16 cellular contexts compared by ENCODE assay signal in genomic region chr7:2384354-2385243, GRCh38. TPM values are rescaled to one million over a fixed set of nuclear protein-coding genes. Genes with fewer than 3 reads are reported as not detected.
DNase-seq lines count a peak whose midpoint lies in the region; ATAC-seq, FAIRE-seq and TF ChIP-seq lines count a peak whose summit lies in the region.
"Had no signal": no experiment of that assay in that cellular context is flagged by ENCODE, and none has a peak within 500 bp of the region (broad histone marks: within the 10 kb centered on the region; RNA-seq: fewer than 3 reads in every experiment).

No MANE protein-coding gene starts in this region.

- POLR2A ChIA-PET in activated CD4-positive, alpha-beta memory T cell treated with anti-CD3 and anti-CD28 coated beads for 36 hours (lab: Charles Lee) = no interaction called here
- POLR2A ChIA-PET in activated CD4-positive, alpha-beta memory T cell treated with anti-CD3 and anti-CD28 coated beads, Interleukin-2, amount 10 ng/mL, durations not matched to agents 7 days and 5 days (lab: Charles Lee) = interaction anchor here (0.6 kb wide), 1 partner anchor 16 kb away, joined by 3 read pairs; no protein-coding TSS in a partner anchor
- POLR2A ChIA-PET in H1 (lab: Charles Lee; ENCODE audit: partially characterized antibody) = interaction anchor here (0.8 to 2.9 kb wide), 11 partner anchors 8 to 51 kb away, joined by 3 to 14 read pairs (median 3); partner anchors contain the start of gene EIF3B
- POLR2A ChIA-PET in MCF 10A (lab: Yijun Ruan, JAX) = no interaction called here

- TF ChIP-seq CTCF in OCI-LY1 (IDR thresholded peaks at IDR 0.05; ENCODE audit: low read length) (peak; percentile 19; the same call in 1 of the 2 replicates), H1 (IDR thresholded peaks at IDR 0.05; ENCODE audit: control extremely low read depth in 1 of 3, insufficient read depth in 1 of 3, low read depth in 1 of 3, low read length in 3 of 3) (peak in 2 of 3 experiments; percentile 33; a peak in 2 of 4 replicates), MCF 10A (IDR thresholded peaks at IDR 0.05; ENCODE audit: unreplicated experiment) (no peak), type B pancreatic cell (conservative IDR thresholded peaks at IDR 0.05) (no peak)

- WGBS in H1 (ENCODE audit: extremely low coverage in 1 of 2, insufficient coverage in 1 of 2, insufficient read length in 1 of 2, insufficient replicate concordance in 2 of 2, low coverage in 1 of 2, low lambda C conversion rate in 2 of 2, missing lambda C conversion rate in 1 of 2), 2 experiments = 91% methylated on average over 17 of the region's 19 CpGs; no CpG with 5 or more reads in 1 of the 2 experiments

- H3K23me2 ChIP-seq in H1 (ENCODE audit: low read depth, low read length) = no peaks in the 10 kb centered on the region

- peak; percentile 34 for ATAC-seq in stimulated activated effector memory CD8-positive, alpha-beta T cell treated with anti-CD3 and anti-CD28 coated beads, Interleukin-12 subunit alpha, Interleukin-12 subunit beta, amount 100 ng/mL, for 72 hours

- no peak for TF ChIP-seq POLR2A in H1 (IDR thresholded peaks at IDR 0.05; ENCODE audit: control extremely low read depth in 1 of 2, low read depth in 2 of 2, low read length in 2 of 2)

- H2BK20ac ChIP-seq in H1 (ENCODE audit: low read length) = no peak overlapping the region

- no peaks in the 10 kb centered on the region for H3K9me3 Mint-ChIP-seq in activated CD4-positive, alpha-beta memory T cell treated with anti-CD3 and anti-CD28 coated beads for 36 hours
- H3K9me3 Mint-ChIP-seq in activated CD4-positive, alpha-beta memory T cell treated with anti-CD3 and anti-CD28 coated beads, Interleukin-2, amount 10 ng/mL, durations not matched to agents 7 days and 5 days = no peaks in the 10 kb centered on the region
- H3K9me3 Mint-ChIP-seq in stimulated activated effector memory CD8-positive, alpha-beta T cell treated with anti-CD3 and anti-CD28 coated beads, Interleukin-12 subunit alpha, Interleukin-12 subunit beta, amount 100 ng/mL, for 72 hours = no peaks in the 10 kb centered on the region
- H3K9me3 Mint-ChIP-seq in MCF 10A (ENCODE audit: unreplicated experiment) (no peaks in the 10 kb centered on the region), type B pancreatic cell (no peaks in the 10 kb centered on the region)

- no peak overlapping the region for H2BK5ac ChIP-seq in H1 (ENCODE audit: low read depth, low read length)

- no peak overlapping the region for H3K18ac ChIP-seq in H1 (ENCODE audit: extremely low read depth, low read length)

- H3K9me3 ChIP-seq in OCI-LY1 (ENCODE audit: low read length) (no peaks in the 10 kb centered on the region), H1 (ENCODE audit: insufficient read depth in 2 of 2, low read depth in 1 of 2, low read length in 1 of 2) (no peaks in the 10 kb centered on the region)
- H3K9me3 ChIP-seq: spleen had no signal

- H2AFZ ChIP-seq in OCI-LY1 (ENCODE audit: low read length) (no peak overlapping the region), H1 (ENCODE audit: low read length) (no peak overlapping the region)
- H2AFZ ChIP-seq: GM23248 had no signal

- no TSS peak for BruUV-seq in MCF 10A (replicated peaks; lab: Mats Ljungman, UMichigan)

- H3K4me1 Mint-ChIP-seq in activated CD4-positive, alpha-beta memory T cell treated with anti-CD3 and anti-CD28 coated beads for 36 hours (ENCODE audit: low read depth) = no peaks in the 10 kb centered on the region
- no peaks in the 10 kb centered on the region for H3K4me1 Mint-ChIP-seq in activated CD4-positive, alpha-beta memory T cell treated with anti-CD3 and anti-CD28 coated beads, Interleukin-2, amount 10 ng/mL, durations not matched to agents 7 days and 5 days
- peaks cover 13% of the 10 kb centered on the region for H3K4me1 Mint-ChIP-seq in stimulated activated effector memory CD8-positive, alpha-beta T cell treated with anti-CD3 and anti-CD28 coated beads, Interleukin-12 subunit alpha, Interleukin-12 subunit beta, amount 100 ng/mL, for 72 hours
- H3K4me1 Mint-ChIP-seq in MCF 10A (ENCODE audit: insufficient read depth, unreplicated experiment) = no peaks in the 10 kb centered on the region
- H3K4me1 Mint-ChIP-seq in type B pancreatic cell (ENCODE audit: unreplicated experiment) = peaks cover 3% of the 10 kb centered on the region

- H3K27me3 Mint-ChIP-seq in activated CD4-positive, alpha-beta memory T cell treated with anti-CD3 and anti-CD28 coated beads for 36 hours = no peaks in the 10 kb centered on the region
- H3K27me3 Mint-ChIP-seq in activated CD4-positive, alpha-beta memory T cell treated with anti-CD3 and anti-CD28 coated beads, Interleukin-2, amount 10 ng/mL, durations not matched to agents 7 days and 5 days = no peaks in the 10 kb centered on the region
- H3K27me3 Mint-ChIP-seq in MCF 10A (ENCODE audit: insufficient read depth, unreplicated experiment) (no peaks in the 10 kb centered on the region), type B pancreatic cell (no peaks in the 10 kb centered on the region)

- DNase-seq in activated CD4-positive, alpha-beta memory T cell treated with anti-CD3 and anti-CD28 coated beads for 36 hours = peak; percentile 19
- no peak for DNase-seq in activated CD4-positive, alpha-beta memory T cell treated with anti-CD3 and anti-CD28 coated beads, Interleukin-2, amount 10 ng/mL, durations not matched to agents 7 days and 5 days
- no peak for DNase-seq in H1 (ENCODE audit: low read depth in 1 of 2, low spot score in 2 of 2)
- DNase-seq in stimulated activated effector memory CD8-positive, alpha-beta T cell treated with anti-CD3 and anti-CD28 coated beads, Interleukin-12 subunit alpha, Interleukin-12 subunit beta, amount 100 ng/mL, for 72 hours (ENCODE audit: low spot score in 2 of 2) = no peak
- no peak for DNase-seq in NCI-H2081 (lab: John Stamatoyannopoulos, UW)
- no peak for DNase-seq in MCF 10A (ENCODE audit: unreplicated experiment)
- no peak for DNase-seq in type B pancreatic cell (ENCODE audit: extremely low spot score, unreplicated experiment)
- DNase-seq: activated naive CD4-positive, alpha-beta T cell treated with anti-CD3 and anti-CD28 coated beads, Interleukin-2, amount 50 U/mL, for 16 hours; cerebellar nuclear complex; DMS153; GM23248; NCI-H1092 treated with DMSO at 0.1 percent for 48 hours; NCI-H446 treated with DMSO at 0.1 percent for 48 hours; spleen; T-helper 9 cell had no signal

- H3K36me3 ChIP-seq in OCI-LY1 (ENCODE audit: insufficient read depth, low read length) (peaks cover 36% of the 10 kb centered on the region), H1 (ENCODE audit: control insufficient read depth in 2 of 4, insufficient read depth in 4 of 4, low read length in 3 of 4) (peaks cover 10 to 21% (median 16%) of the 10 kb centered on the region in 4 experiments; a peak in 7 of 8 replicates)

- H3K4me3 ChIP-seq in OCI-LY1 (ENCODE audit: low read depth, low read length, poor library complexity, severe bottlenecking) = no peak overlapping the region
- H3K4me3 ChIP-seq in H1 (ENCODE audit: extremely low read depth in 1 of 4, insufficient read depth in 2 of 4, low read depth in 3 of 4, low read length in 4 of 4) = no peak overlapping the region
- H3K4me3 ChIP-seq: GM23248, spleen had no signal

- H3K27ac ChIP-seq in OCI-LY1 (ENCODE audit: low read depth, low read length, poor library complexity, severe bottlenecking) (no peak overlapping the region), H1 (ENCODE audit: low read depth, low read length) (no peak overlapping the region)
- H3K27ac ChIP-seq: GM23248, spleen had no signal

- no peak overlapping the region for H2BK120ac ChIP-seq in H1 (replicated peaks; ENCODE audit: low read depth, low read length)

- H3K27me3 ChIP-seq in OCI-LY1 (ENCODE audit: insufficient read depth, low read length) (no peaks in the 10 kb centered on the region), H1 (replicated peaks in 1 of 4; ENCODE audit: control insufficient read depth in 3 of 4, extremely low read depth in 1 of 4, insufficient read depth in 3 of 4, low read length in 3 of 4) (no peaks in the 10 kb centered on the region)
- H3K27me3 ChIP-seq: spleen had no signal

- CTCF ChIA-PET in activated CD4-positive, alpha-beta memory T cell treated with anti-CD3 and anti-CD28 coated beads for 36 hours (lab: Charles Lee) = interaction anchor here (1.1 to 2.4 kb wide), 3 partner anchors 47 to 127 kb away, joined by 3 to 13 read pairs (median 7); no protein-coding TSS in a partner anchor
- CTCF ChIA-PET in activated CD4-positive, alpha-beta memory T cell treated with anti-CD3 and anti-CD28 coated beads, Interleukin-2, amount 10 ng/mL, durations not matched to agents 7 days and 5 days (lab: Charles Lee) = interaction anchor here (0.9 to 1.3 kb wide), 2 partner anchors 84 to 86 kb away, joined by 3 to 10 read pairs; no protein-coding TSS in a partner anchor
- CTCF ChIA-PET in H1 (lab: Charles Lee; ENCODE audit: partially characterized antibody) = interaction anchor here (0.6 to 4.6 kb wide), 15 partner anchors 9 to 173 kb away, joined by 3 to 34 read pairs (median 5); partner anchors contain the start of gene CHST12
- CTCF ChIA-PET in MCF 10A (lab: Yijun Ruan, JAX) = interaction anchor here (0.7 kb wide), 2 partner anchors 13 to 84 kb away, joined by 3 read pairs; no protein-coding TSS in a partner anchor

- no peak overlapping the region for H3K4ac ChIP-seq in H1 (replicated peaks; ENCODE audit: insufficient read length, low read depth, low read length)

- TF ChIP-seq RAD21 in H1 (IDR thresholded peaks at IDR 0.05 in 1 of 2, conservative IDR thresholded peaks at IDR 0.05 in 1 of 2; ENCODE audit: low read depth in 2 of 2, low read length in 2 of 2) = peak; percentile 46 to 64

- no peak overlapping the region for H4K8ac ChIP-seq in H1 (ENCODE audit: extremely low read depth, insufficient read depth, low read length)

- H2BK15ac ChIP-seq in H1 (ENCODE audit: low read length) = no peak overlapping the region

- H3K4me1 ChIP-seq in OCI-LY1 (ENCODE audit: insufficient read depth, low read length, severe bottlenecking) (no peaks in the 10 kb centered on the region), H1 (replicated peaks in 1 of 4; ENCODE audit: control insufficient read depth in 3 of 4, insufficient read depth in 4 of 4, low read length in 3 of 4) (peaks cover 0 to 5% (median 0%) of the 10 kb centered on the region in 4 experiments; a peak in 1 of 7 replicates)

- H4K91ac ChIP-seq in H1 (replicated peaks; ENCODE audit: insufficient read length, low read length) = no peak overlapping the region

- no peak overlapping the region for H2AK5ac ChIP-seq in H1 (ENCODE audit: low read depth, low read length)

- no peak for TF ChIP-seq EP300 in H1 (IDR thresholded peaks at IDR 0.05; ENCODE audit: borderline replicate concordance in 1 of 2, low read depth in 2 of 2, low read length in 2 of 2)

- no peak for FAIRE-seq in H1 (lab: Jason Lieb, UNC)

- intact Hi-C loops in activated CD4-positive, alpha-beta memory T cell treated with anti-CD3 and anti-CD28 coated beads for 36 hours (cut with micrococcal nuclease) = loop anchor here (2.0 kb wide), 1 partner anchor 46 kb away; no protein-coding TSS in a partner anchor
- intact Hi-C loops in MCF 10A (cut with micrococcal nuclease) = no loop called here

- H4K20me1 ChIP-seq in OCI-LY1 (ENCODE audit: insufficient read depth, low read length) = no peaks in the 10 kb centered on the region
- H4K20me1 ChIP-seq in H1 (replicated peaks in 1 of 2; ENCODE audit: control insufficient read depth in 1 of 2, insufficient read depth in 2 of 2, low read length in 2 of 2) = peaks cover 11 to 18% of the 10 kb centered on the region in 2 experiments

- H3K9ac ChIP-seq in OCI-LY1 (ENCODE audit: low read length) (no peak overlapping the region), H1 (replicated peaks in 1 of 4; ENCODE audit: extremely low read depth in 1 of 4, low read depth in 3 of 4, low read length in 3 of 4) (no peak overlapping the region)
- H3K9ac ChIP-seq: GM23248 had no signal

- no peak overlapping the region for H3K56ac ChIP-seq in H1 (replicated peaks; ENCODE audit: insufficient read length, low read depth, low read length)

- no peaks in the 10 kb centered on the region for H3F3A ChIP-seq in OCI-LY1 (ENCODE audit: insufficient read depth, low read length)

- H3K79me1 ChIP-seq in H1 (ENCODE audit: low read depth, low read length) = peaks cover 4% of the 10 kb centered on the region

- H2BK12ac ChIP-seq in H1 (ENCODE audit: low read depth, low read length) = no peak overlapping the region

- no peak overlapping the region for H3K27ac Mint-ChIP-seq in activated CD4-positive, alpha-beta memory T cell treated with anti-CD3 and anti-CD28 coated beads for 36 hours
- H3K27ac Mint-ChIP-seq in activated CD4-positive, alpha-beta memory T cell treated with anti-CD3 and anti-CD28 coated beads, Interleukin-2, amount 10 ng/mL, durations not matched to agents 7 days and 5 days = no peak overlapping the region
- peak overlapping the region; percentile 52 for H3K27ac Mint-ChIP-seq in stimulated activated effector memory CD8-positive, alpha-beta T cell treated with anti-CD3 and anti-CD28 coated beads, Interleukin-12 subunit alpha, Interleukin-12 subunit beta, amount 100 ng/mL, for 72 hours
- H3K27ac Mint-ChIP-seq in MCF 10A (ENCODE audit: low read depth, unreplicated experiment) = no peak overlapping the region
- no peak overlapping the region for H3K27ac Mint-ChIP-seq in type B pancreatic cell

- peaks cover 21% of the 10 kb centered on the region for H3K36me3 Mint-ChIP-seq in activated CD4-positive, alpha-beta memory T cell treated with anti-CD3 and anti-CD28 coated beads for 36 hours
- H3K36me3 Mint-ChIP-seq in activated CD4-positive, alpha-beta memory T cell treated with anti-CD3 and anti-CD28 coated beads, Interleukin-2, amount 10 ng/mL, durations not matched to agents 7 days and 5 days (ENCODE audit: low read depth) = peaks cover 20% of the 10 kb centered on the region
- H3K36me3 Mint-ChIP-seq in stimulated activated effector memory CD8-positive, alpha-beta T cell treated with anti-CD3 and anti-CD28 coated beads, Interleukin-12 subunit alpha, Interleukin-12 subunit beta, amount 100 ng/mL, for 72 hours = peaks cover 39% of the 10 kb centered on the region
- H3K36me3 Mint-ChIP-seq in MCF 10A (ENCODE audit: insufficient read depth, unreplicated experiment) (peaks cover 58% of the 10 kb centered on the region), type B pancreatic cell (peaks cover 7% of the 10 kb centered on the region)

- no peak overlapping the region for H3K4me3 Mint-ChIP-seq in activated CD4-positive, alpha-beta memory T cell treated with anti-CD3 and anti-CD28 coated beads for 36 hours
- no peak overlapping the region for H3K4me3 Mint-ChIP-seq in activated CD4-positive, alpha-beta memory T cell treated with anti-CD3 and anti-CD28 coated beads, Interleukin-2, amount 10 ng/mL, durations not matched to agents 7 days and 5 days
- H3K4me3 Mint-ChIP-seq in stimulated activated effector memory CD8-positive, alpha-beta T cell treated with anti-CD3 and anti-CD28 coated beads, Interleukin-12 subunit alpha, Interleukin-12 subunit beta, amount 100 ng/mL, for 72 hours = no peak overlapping the region
- no peak overlapping the region for H3K4me3 Mint-ChIP-seq in MCF 10A (ENCODE audit: unreplicated experiment)
- no peak overlapping the region for H3K4me3 Mint-ChIP-seq in type B pancreatic cell

- no peak overlapping the region for H4K5ac ChIP-seq in H1 (ENCODE audit: insufficient read length, low read depth, low read length)

- no peak overlapping the region for H3K23ac ChIP-seq in H1 (ENCODE audit: insufficient read length)

- H3K4me2 ChIP-seq in OCI-LY1 (ENCODE audit: low read length) = no peak overlapping the region
- no peak overlapping the region for H3K4me2 ChIP-seq in H1 (ENCODE audit: insufficient read depth in 1 of 2, low read depth in 2 of 2, low read length in 2 of 2)

- no peaks in the 10 kb centered on the region for H3K9me2 ChIP-seq in OCI-LY1 (ENCODE audit: low read depth, low read length)

- H3K14ac ChIP-seq in H1 (ENCODE audit: insufficient read length) = no peak overlapping the region

- H3K79me2 ChIP-seq in OCI-LY1 (ENCODE audit: insufficient read depth, low read length) (no peaks in the 10 kb centered on the region), H1 (ENCODE audit: control insufficient read depth in 1 of 2, insufficient read depth in 2 of 2, low read length in 2 of 2) (peaks cover 0 to under 1% of the 10 kb centered on the region in 2 experiments; a peak in 1 of 4 replicates)

RNA-seq across cellular contexts. Expression of gene CHST12, which starts 18.8 kb away (rescaled TPM):
- 1 to 10 TPM; 3.7 to 3.9 TPM for total RNA-seq in activated CD4-positive, alpha-beta memory T cell treated with anti-CD3 and anti-CD28 coated beads for 36 hours
- total RNA-seq in activated CD4-positive, alpha-beta memory T cell treated with anti-CD3 and anti-CD28 coated beads, Interleukin-2, amount 10 ng/mL, durations not matched to agents 7 days and 5 days = 10 to 100 TPM; 64.6 to 65.1 TPM
- total RNA-seq in H1 (2021; fragmentation: NEBNext Ultra II Directional; extraction: Animal tissue kit (Norgen Biotek cat#: 25700)) = 13.4 and 18.2 TPM in 2 replicates
- 24.1 and 28.0 TPM in 2 replicates for polyA plus RNA-seq in H1 (2011; rRNA removed)
- polyA plus RNA-seq in H1 (2011; cell fraction: cytosol; rRNA removed) = 13.3 TPM
- polyA plus RNA-seq in H1 (2011; cell fraction: nucleus; rRNA removed) = 14.9 TPM
- polyA plus RNA-seq in H1 (2012, experiment 1 of 2) = 9.4 to 12.3 TPM (median 11.3 TPM) in 4 replicates
- polyA plus RNA-seq in H1 (2012, experiment 2 of 2) = 9.6 TPM
- 20.2 TPM for polyA plus RNA-seq in H1 (2013, experiment 1 of 2)
- 21.4 TPM for polyA plus RNA-seq in H1 (2013, experiment 2 of 2)
- 5.8 and 7.4 TPM in 2 replicates for polyA minus RNA-seq in H1 (2011; rRNA and poly(A)+ RNA removed)
- polyA minus RNA-seq in H1 (2011; cell fraction: cytosol; rRNA and poly(A)+ RNA removed) = 16.1 TPM
- 8.9 TPM for polyA minus RNA-seq in H1 (2011; cell fraction: nucleus; rRNA and poly(A)+ RNA removed)
- total RNA-seq in MCF 10A (2022) = 9.8 and 9.9 TPM in 2 replicates
- total RNA-seq in type B pancreatic cell (ENCODE audit: low replicate concordance) = 17.6 and 22.4 TPM in 2 replicates

RNA-seq across cellular contexts. Expression of gene EIF3B, which starts 30.0 kb away (rescaled TPM):
- 100 to 1,000 TPM; 179 to 182 TPM for total RNA-seq in activated CD4-positive, alpha-beta memory T cell treated with anti-CD3 and anti-CD28 coated beads for 36 hours
- total RNA-seq in activated CD4-positive, alpha-beta memory T cell treated with anti-CD3 and anti-CD28 coated beads, Interleukin-2, amount 10 ng/mL, durations not matched to agents 7 days and 5 days = 100 to 1,000 TPM; 135 to 138 TPM
- 306 and 316 TPM in 2 replicates for total RNA-seq in H1 (2021; fragmentation: NEBNext Ultra II Directional; extraction: Animal tissue kit (Norgen Biotek cat#: 25700))
- 167 and 211 TPM in 2 replicates for polyA plus RNA-seq in H1 (2011; rRNA removed)
- polyA plus RNA-seq in H1 (2011; cell fraction: cytosol; rRNA removed) = 181 TPM
- polyA plus RNA-seq in H1 (2011; cell fraction: nucleus; rRNA removed) = 316 TPM
- polyA plus RNA-seq in H1 (2012, experiment 1 of 2) = 268 to 336 TPM (median 277 TPM) in 4 replicates
- polyA plus RNA-seq in H1 (2012, experiment 2 of 2) = 155 TPM
- polyA plus RNA-seq in H1 (2013, experiment 1 of 2) = 177 TPM
- polyA plus RNA-seq in H1 (2013, experiment 2 of 2) = 161 TPM
- 182 and 192 TPM in 2 replicates for polyA minus RNA-seq in H1 (2011; rRNA and poly(A)+ RNA removed)
- 142 TPM for polyA minus RNA-seq in H1 (2011; cell fraction: cytosol; rRNA and poly(A)+ RNA removed)
- 129 TPM for polyA minus RNA-seq in H1 (2011; cell fraction: nucleus; rRNA and poly(A)+ RNA removed)
- 258 and 290 TPM in 2 replicates for total RNA-seq in MCF 10A (2022)
- total RNA-seq in type B pancreatic cell (ENCODE audit: low replicate concordance) = 178 and 183 TPM in 2 replicates

Comparison
In these comparisons a context has a peak if more than half of its experiments do, and no peak if none do; other contexts are left out.
1. POLR2A ChIA-PET loops: an anchor here in activated CD4-positive, alpha-beta memory T cell treated with anti-CD3 and anti-CD28 coated beads, Interleukin-2, amount 10 ng/mL, durations not matched to agents 7 days and 5 days (0.6 kb wide) and H1 (0.8 to 2.9 kb wide); none called in activated CD4-positive, alpha-beta memory T cell treated with anti-CD3 and anti-CD28 coated beads for 36 hours and MCF 10A.
2. CTCF ChIP-seq: peak in OCI-LY1 (single experiment) and H1 (2 of 3); none in MCF 10A (single experiment) and type B pancreatic cell (single experiment).